In the genomic region with DNA sequence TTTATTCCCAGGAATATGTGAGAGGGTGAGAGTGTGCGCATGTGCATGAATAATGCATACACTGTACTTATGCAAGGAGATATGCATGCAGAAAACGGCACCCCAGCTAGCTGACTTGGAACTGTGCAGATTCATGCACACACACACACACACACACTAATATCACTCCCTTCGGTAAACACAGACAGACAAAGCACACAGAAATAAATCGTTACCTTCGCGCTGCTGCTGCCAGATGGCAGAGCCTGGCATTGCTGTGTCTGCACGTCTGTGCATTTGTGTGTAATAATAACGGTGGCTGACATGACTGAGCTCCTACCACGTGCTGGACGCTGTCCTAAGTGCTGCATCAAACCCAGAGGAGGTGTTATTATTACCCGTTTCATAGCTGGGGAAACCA, we compare ENCODE assay signal across 9 cellular contexts. TPM values are rescaled to one million over a fixed set of nuclear protein-coding genes. Genes with fewer than 3 reads are reported as not detected.
DNase-seq lines count a peak whose midpoint lies in the region; TF ChIP-seq lines count a peak whose summit lies in the region.
"Had no signal": no experiment of that assay in that cellular context is flagged by ENCODE, and none has a peak within 500 bp of the region (broad histone marks: within the 10 kb centered on the region; RNA-seq: fewer than 3 reads in every experiment).

No MANE protein-coding gene starts in this region.

- peaks cover 96% of the 10 kb centered on the region for H3K4me1 Mint-ChIP-seq in neural progenitor cell

- H3K4me1 ChIP-seq in ascending aorta: peaks cover 18 to 24% of the 10 kb centered on the region in 2 donors
- peaks cover 38% of the 10 kb centered on the region for H3K4me1 ChIP-seq in neural progenitor cell
- peaks cover 0 to 73% (median 41%) of the 10 kb centered on the region in 4 donors for H3K4me1 ChIP-seq in tibial nerve

- H3F3A ChIP-seq in neural progenitor cell (ENCODE audit: low read depth): peaks cover 27% of the 10 kb centered on the region

- H3K27ac ChIP-seq in ascending aorta (peak overlapping the region; percentile 46 to 51), neural progenitor cell (no peak overlapping the region), tibial nerve (no peak overlapping the region)
- H3K27ac ChIP-seq: adrenal gland had no signal

- H3K36me3 Mint-ChIP-seq in neural progenitor cell: peaks cover 2% of the 10 kb centered on the region

- H4K20me1 ChIP-seq in neural progenitor cell (ENCODE audit: low read depth): peaks cover 5% of the 10 kb centered on the region

- H3K4me3 Mint-ChIP-seq in neural progenitor cell: no peak overlapping the region

- WGBS in tibial nerve, 2 donors: 37 to 42% methylated on average over 11 of the region's 11 CpGs

- H3K9me3 ChIP-seq in ascending aorta (no peaks in the 10 kb centered on the region), neural progenitor cell (ENCODE audit: low read depth) (no peaks in the 10 kb centered on the region), tibial nerve (no peaks in the 10 kb centered on the region)
- H3K9me3 ChIP-seq: adrenal gland had no signal

- no peak overlapping the region for H3K4me3 ChIP-seq in GM12864 (ENCODE audit: low read depth, low read length)
- H3K4me3 ChIP-seq in ascending aorta: no peak overlapping the region
- no peak overlapping the region for H3K4me3 ChIP-seq in neural progenitor cell
- no peak overlapping the region for H3K4me3 ChIP-seq in tibial nerve
- H3K4me3 ChIP-seq: adrenal gland had no signal

- peak overlapping the region; percentile 99 for H3K27ac Mint-ChIP-seq in neural progenitor cell

- H2AFZ ChIP-seq in neural progenitor cell (replicated peaks): no peak overlapping the region

- no peak for TF ChIP-seq EP300 in tibial nerve (IDR thresholded peaks at IDR 0.05)

- DNase-seq in GM12864 (ENCODE audit: low read depth): no peak
- DNase-seq in NCI-H2081 treated with DMSO at 0.1 percent for 48 hours (lab: John Stamatoyannopoulos, UW): peak; percentile 65
- DNase-seq in ascending aorta (ENCODE audit: low spot score in 2 of 2): no peak
- DNase-seq in neural progenitor cell (ENCODE audit: low spot score): no peak
- no peak for DNase-seq in tibial nerve (ENCODE audit: low spot score in 2 of 2)
- no peak for DNase-seq in activated CD4-positive, alpha-beta T cell treated with anti-CD3 and anti-CD28 coated beads, Interleukin-2, amount 50 U/mL, for 48 hours
- DNase-seq in DMS114 treated with DMSO at 0.1 percent for 48 hours (lab: John Stamatoyannopoulos, UW; ENCODE audit: unreplicated experiment): no peak
- no peak for DNase-seq in GM03348 (ENCODE audit: low spot score)

- no peaks in the 10 kb centered on the region for H3K79me2 ChIP-seq in neural progenitor cell (ENCODE audit: low read depth)

- no peak overlapping the region for H3K9ac ChIP-seq in neural progenitor cell

- TF ChIP-seq CTCF in GM12864 (IDR thresholded peaks at IDR 0.05; ENCODE audit: low read depth, low read length, missing control alignments): peak; percentile 26
- TF ChIP-seq CTCF in ascending aorta (IDR thresholded peaks at IDR 0.05): no peak
- TF ChIP-seq CTCF in neural progenitor cell (IDR thresholded peaks at IDR 0.05): no peak
- no peak for TF ChIP-seq CTCF in tibial nerve (IDR thresholded peaks at IDR 0.05)

- no peaks in the 10 kb centered on the region for H3K9me3 Mint-ChIP-seq in neural progenitor cell

- intact Hi-C loops in ascending aorta (cut with DNase I): loop anchor here (2.0 to 5.0 kb wide), 2 partner anchors 38 to 69 kb away; no protein-coding TSS in a partner anchor

- H3K36me3 ChIP-seq in ascending aorta: no peaks in the 10 kb centered on the region
- no peaks in the 10 kb centered on the region for H3K36me3 ChIP-seq in neural progenitor cell
- no peaks in the 10 kb centered on the region for H3K36me3 ChIP-seq in tibial nerve
- H3K36me3 ChIP-seq: adrenal gland had no signal

- H3K4me2 ChIP-seq in neural progenitor cell: no peak overlapping the region

- no peaks in the 10 kb centered on the region for H3K27me3 ChIP-seq in ascending aorta
- H3K27me3 ChIP-seq in neural progenitor cell: no peaks in the 10 kb centered on the region
- H3K27me3 ChIP-seq in tibial nerve: peaks cover 0 to under 1% of the 10 kb centered on the region in 2 donors
- H3K27me3 ChIP-seq: adrenal gland had no signal

- H3K27me3 Mint-ChIP-seq in neural progenitor cell (ENCODE audit: insufficient read depth, low read depth): peaks cover 3% of the 10 kb centered on the region

- no peak for TF ChIP-seq POLR2A in tibial nerve (IDR thresholded peaks at IDR 0.05)

RNA-seq across cellular contexts. Expression of gene PREX1, which starts 36.8 kb away (rescaled TPM):
- total RNA-seq in ascending aorta: 75.4 TPM
- 4.5 and 13.4 TPM in 2 replicates for total RNA-seq in neural progenitor cell (ENCODE audit: low replicate concordance)
- 10 to 100 TPM; 30.1 to 50.7 (median 32.5) TPM for total RNA-seq in tibial nerve

Comparison
In these comparisons a context has a peak if more than half of its experiments do, and no peak if none do; other contexts are left out.
1. H3K27ac ChIP-seq: peak in ascending aorta (2 of 2); none in neural progenitor cell (single experiment) and tibial nerve (0 of 4).